ENCODE assay signal across 8 cellular contexts in the genomic region with DNA sequence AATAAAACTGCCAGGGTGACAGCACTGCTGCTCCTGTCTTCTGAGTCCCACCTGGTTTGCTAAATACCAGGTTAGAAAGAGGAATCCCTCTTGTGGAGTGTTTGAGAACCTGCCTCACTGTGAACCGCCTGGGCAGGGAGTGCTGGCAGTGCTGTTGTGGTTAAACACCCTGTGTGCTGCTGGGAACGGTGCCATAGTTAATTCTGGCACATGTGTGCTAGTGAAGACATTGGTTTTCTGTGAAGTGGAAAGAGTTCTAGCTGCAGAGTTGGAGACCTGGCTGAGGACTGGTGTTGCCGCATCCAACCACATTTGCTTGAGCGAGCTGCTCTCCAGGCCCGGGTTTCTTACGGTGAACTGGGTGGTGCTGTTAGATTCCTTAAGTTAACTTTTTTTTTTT.
DNase-seq lines count a peak whose midpoint lies in the region; ATAC-seq, FAIRE-seq and TF ChIP-seq lines count a peak whose summit lies in the region.

No MANE protein-coding gene starts in this region.

- no peaks in the 10 kb centered on the region for H3K9me3 Mint-ChIP-seq in Calu3 (ENCODE audit: low read depth, unreplicated experiment)

- H3K27me3 ChIP-seq in Karpas-422 (ENCODE audit: low read length), result no peaks in the 10 kb centered on the region

- no peaks in the 10 kb centered on the region for H3K27me3 Mint-ChIP-seq in Calu3 (ENCODE audit: unreplicated experiment)

- CTCF ChIA-PET in Calu3 (lab: Charles Lee), result interaction anchor here (1.1 kb wide), 1 partner anchor 60 kb away, joined by 3 read pairs; no protein-coding TSS in a partner anchor

- H3K4me2 ChIP-seq in Karpas-422 (ENCODE audit: low read depth, low read length, poor library complexity, severe bottlenecking), result no peak overlapping the region

- DNase-seq in Calu3 (peak; percentile 41), NCI-H2107 treated with DMSO at 0.1 percent for 48 hours (lab: John Stamatoyannopoulos, UW; ENCODE audit: unreplicated experiment) (peak; percentile 76), occipital lobe (lab: John Stamatoyannopoulos, UW) (peak; percentile 47), NCI-H345 treated with DMSO at 0.1 percent for 48 hours (lab: John Stamatoyannopoulos, UW; ENCODE audit: unreplicated experiment) (no peak), GM12892 (ENCODE audit: insufficient read length) (no peak), Karpas-422 (no peak)

- peaks cover 64% of the 10 kb centered on the region for H3K36me3 Mint-ChIP-seq in Calu3 (ENCODE audit: insufficient read depth, unreplicated experiment)

- H4K20me1 ChIP-seq in Karpas-422 (ENCODE audit: insufficient read depth, low read depth, low read length), result no peaks in the 10 kb centered on the region

- no peak overlapping the region for H3K9ac ChIP-seq in Karpas-422 (ENCODE audit: low read length)

- no peak overlapping the region for H3K4me3 Mint-ChIP-seq in Calu3 (ENCODE audit: low read depth, unreplicated experiment)

- H3K4me1 ChIP-seq in Karpas-422 (ENCODE audit: low read length), result no peaks in the 10 kb centered on the region

- no peak overlapping the region for H2AFZ ChIP-seq in Karpas-422 (ENCODE audit: low read length)

- no peak for TF ChIP-seq CTCF in Calu3 (IDR thresholded peaks at IDR 0.05; ENCODE audit: unreplicated experiment)

- peaks cover 20% of the 10 kb centered on the region for H3K4me1 Mint-ChIP-seq in Calu3 (ENCODE audit: low read depth, unreplicated experiment)

- no peaks in the 10 kb centered on the region for H3K9me2 ChIP-seq in Karpas-422 (replicated peaks; ENCODE audit: insufficient read depth, low read length)

- ATAC-seq in esophagus mucosa, result peak; percentile 82
- ATAC-seq in GM21447 (IDR thresholded peaks at IDR 0.05; ENCODE audit: unreplicated experiment), result no peak

- no peaks in the 10 kb centered on the region for H3K9me3 ChIP-seq in Karpas-422 (ENCODE audit: low read length)

- no peaks in the 10 kb centered on the region for H3K79me2 ChIP-seq in Karpas-422 (ENCODE audit: low read length)

- TF ChIP-seq POLR2A in GM12892 (IDR thresholded peaks at IDR 0.05; ENCODE audit: low read depth, low read length), result no peak

- no peak overlapping the region for H3K27ac ChIP-seq in Karpas-422 (ENCODE audit: low read length)

- no peak overlapping the region for H3K27ac Mint-ChIP-seq in Calu3 (ENCODE audit: unreplicated experiment)

- intact Hi-C loops in Calu3 (cut with micrococcal nuclease; ENCODE audit: unreplicated experiment), result loop anchor here (2.0 to 5.0 kb wide), 2 partner anchors 59 to 179 kb away; no protein-coding TSS in a partner anchor

- H3K4me3 ChIP-seq in Karpas-422 (ENCODE audit: low read length), result no peak overlapping the region

- BruUV-seq in Calu3 (replicated peaks; lab: Mats Ljungman, UMichigan), result no TSS peak

- no peak for FAIRE-seq in GM12892 (lab: Jason Lieb, UNC)

- no peaks in the 10 kb centered on the region for H3K36me3 ChIP-seq in Karpas-422 (ENCODE audit: insufficient read depth, low read length)

Comparison
In these comparisons a context has a peak if more than half of its experiments do, and no peak if none do; other contexts are left out.
1. DNase-seq: peak in Calu3 (single experiment), NCI-H2107 treated with DMSO at 0.1 percent for 48 hours (single experiment) and occipital lobe (single experiment); none in NCI-H345 treated with DMSO at 0.1 percent for 48 hours (single experiment), GM12892 (single experiment) and Karpas-422 (single experiment).